Comparison of ENCODE assay signal across 8 cellular contexts in the genomic region with DNA sequence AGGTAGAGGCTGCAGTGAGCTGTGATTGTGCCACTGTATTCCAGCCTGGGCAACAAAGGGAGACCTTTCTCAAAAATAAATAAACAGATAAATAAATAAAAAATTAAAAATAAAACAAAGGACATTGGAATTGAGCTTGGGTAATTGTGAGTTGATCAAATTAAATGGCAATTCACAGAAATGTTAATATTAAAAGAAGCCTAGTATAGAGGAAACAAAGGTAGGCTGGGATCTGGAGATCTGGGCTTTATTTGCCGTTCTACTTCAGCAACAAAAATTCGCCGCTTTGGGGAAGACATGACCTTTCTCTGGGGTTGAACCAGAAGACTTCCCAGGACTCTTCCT. TPM values are rescaled to one million over a fixed set of nuclear protein-coding genes. Genes with fewer than 3 reads are reported as not detected.
DNase-seq lines count a peak whose midpoint lies in the region; ATAC-seq and TF ChIP-seq lines count a peak whose summit lies in the region.

No MANE protein-coding gene starts in this region.

- peaks cover 15% of the 10 kb centered on the region for H3K27me3 Mint-ChIP-seq in brain

- ATAC-seq in Right ventricle myocardium inferior: no peak
- no peak for ATAC-seq in aorta (ENCODE audit: low FRiP score)

- peaks cover 35% of the 10 kb centered on the region for H3K4me1 Mint-ChIP-seq in brain

- H3K4me3 ChIP-seq in left ventricle myocardium inferior (peak overlapping the region; percentile 98), mesendoderm (ENCODE audit: low read length) (no peak overlapping the region), aorta (ENCODE audit: low read length in 2 of 2) (peak overlapping the region; percentile 30 to 70)

- no peak overlapping the region for H3K4ac ChIP-seq in mesendoderm (ENCODE audit: low read depth, low read length)

- peak overlapping the region; percentile 78 for H4K8ac ChIP-seq in mesendoderm (ENCODE audit: low read depth, low read length)

- H4K5ac ChIP-seq in mesendoderm (ENCODE audit: low read length): no peak overlapping the region

- TF ChIP-seq CTCF in left ventricle myocardium inferior (IDR thresholded peaks at IDR 0.05; ENCODE audit: borderline replicate concordance) (no peak), brain (conservative IDR thresholded peaks at IDR 0.05) (peak in 1 of 2 experiments; percentile 22)

- H2BK5ac ChIP-seq in mesendoderm (ENCODE audit: low read length): no peak overlapping the region

- H3K36me3 ChIP-seq in left ventricle myocardium inferior (peaks cover 39% of the 10 kb centered on the region), mesendoderm (ENCODE audit: control insufficient read depth, insufficient read depth, low read length) (peaks cover 3% of the 10 kb centered on the region), aorta (ENCODE audit: control insufficient read depth in 1 of 2, insufficient read depth in 2 of 2, low read length in 1 of 2) (no peaks in the 10 kb centered on the region)

- peak overlapping the region; percentile 16 for H3K4me2 ChIP-seq in mesendoderm (ENCODE audit: low read length)

- H3K9me3 ChIP-seq in left ventricle myocardium inferior (replicated peaks) (no peaks in the 10 kb centered on the region), aorta (ENCODE audit: control insufficient read depth, low read length) (no peaks in the 10 kb centered on the region)

- peak overlapping the region; percentile 91 for H3K27ac ChIP-seq in left ventricle myocardium inferior (replicated peaks)
- H3K27ac ChIP-seq in mesendoderm (ENCODE audit: low read depth, low read length): no peak overlapping the region
- no peak overlapping the region for H3K27ac ChIP-seq in aorta (ENCODE audit: low read depth in 1 of 2, low read length in 2 of 2)

- H2BK15ac ChIP-seq in mesendoderm (replicated peaks; ENCODE audit: low read depth): no peak overlapping the region

- no peak overlapping the region for H3K23ac ChIP-seq in mesendoderm (ENCODE audit: low read length)

- H3K56ac ChIP-seq in mesendoderm (ENCODE audit: low read length): peak overlapping the region; percentile 100

- peak overlapping the region; percentile 99 to 100 (median 99) for H3K4me3 Mint-ChIP-seq in brain

- H3K79me1 ChIP-seq in mesendoderm (ENCODE audit: low read length): peaks cover 3% of the 10 kb centered on the region

- peak overlapping the region; percentile 98 to 100 (median 99) for H3K27ac Mint-ChIP-seq in brain

- intact Hi-C loops in left ventricle myocardium inferior (cut with micrococcal nuclease) (no loop called here), Right ventricle myocardium inferior (cut with DNase I) (loop anchor here (10.0 kb wide), 1 partner anchor 52 kb away; a partner anchor contains a TSS), aorta (cut with DNase I) (no loop called here)

- H3K79me2 ChIP-seq in mesendoderm (ENCODE audit: control insufficient read depth, insufficient read depth, low read length): no peaks in the 10 kb centered on the region

- peaks cover 22% of the 10 kb centered on the region for H3K4me1 ChIP-seq in left ventricle myocardium inferior
- H3K4me1 ChIP-seq in mesendoderm (ENCODE audit: control insufficient read depth, low read depth, low read length): peaks cover 2% of the 10 kb centered on the region
- H3K4me1 ChIP-seq in aorta (ENCODE audit: control insufficient read depth in 1 of 2, insufficient read depth in 2 of 2, low read length in 2 of 2): no peaks in the 10 kb centered on the region

- DNase-seq in left ventricle myocardium inferior (no peak), Right ventricle myocardium inferior (ENCODE audit: missing footprints) (no peak), mesendoderm (no peak), aorta (no peak), NCI-H774 (lab: John Stamatoyannopoulos, UW) (no peak), cortex of kidney (lab: John Stamatoyannopoulos, UW) (no peak), activated gamma-delta T cell treated with Interleukin-2 at 50 U/mL for 16 hours (no peak)

- peaks cover 26% of the 10 kb centered on the region for H3K36me3 Mint-ChIP-seq in brain

- no peak overlapping the region for H2BK120ac ChIP-seq in mesendoderm (ENCODE audit: low read depth, low read length)

- H3K27me3 ChIP-seq in left ventricle myocardium inferior (ENCODE audit: low read depth): no peaks in the 10 kb centered on the region
- no peaks in the 10 kb centered on the region for H3K27me3 ChIP-seq in mesendoderm (ENCODE audit: insufficient read depth, low read length, poor library complexity)
- no peaks in the 10 kb centered on the region for H3K27me3 ChIP-seq in aorta (ENCODE audit: control insufficient read depth in 1 of 2, insufficient read depth in 2 of 2, low read length in 1 of 2)

- H2AK5ac ChIP-seq in mesendoderm (ENCODE audit: low read length): no peak overlapping the region

- no peak overlapping the region for H3K18ac ChIP-seq in mesendoderm (ENCODE audit: low read length)

- H3K9ac ChIP-seq in mesendoderm (ENCODE audit: low read length): peak overlapping the region; percentile 63

- H3K9me3 Mint-ChIP-seq in brain: no peaks in the 10 kb centered on the region

- no CpG with 5 or more reads among the region's 3 CpGs for WGBS in mesendoderm (ENCODE audit: extremely low coverage, insufficient coverage, low lambda C conversion rate)
- 4% methylated on average over 3 of the region's 3 CpGs for WGBS in aorta, 2 donors

RNA-seq across cellular contexts. Expression of a gene that starts 0.3 kb away (rescaled TPM):
- total RNA-seq in left ventricle myocardium inferior (37.5 TPM), Right ventricle myocardium inferior (33.2 TPM), aorta (10 to 100 TPM; 31.2 to 33.8 TPM)
- polyA plus RNA-seq in brain (ENCODE audit: insufficient read depth, low read depth, low replicate concordance) (118 TPM), aorta (10 to 100 TPM; 45.5 to 46.8 TPM)
- polyA plus RNA-seq in mesendoderm (2013, experiment 1 of 2): 83.2 TPM
- polyA plus RNA-seq in mesendoderm (2013, experiment 2 of 2): 84.4 TPM

RNA-seq across cellular contexts. Expression of a gene that starts 7.5 kb away (rescaled TPM):
- total RNA-seq in left ventricle myocardium inferior: not detected
- total RNA-seq in Right ventricle myocardium inferior: not detected
- polyA plus RNA-seq in brain (ENCODE audit: insufficient read depth, low read depth, low replicate concordance): 0.80 TPM
- 0.28 TPM for polyA plus RNA-seq in mesendoderm (2013, experiment 1 of 2)
- polyA plus RNA-seq in mesendoderm (2013, experiment 2 of 2): 0.28 TPM
- total RNA-seq in aorta: under 1 TPM; 0.19 to 0.24 TPM
- 1 to 10 TPM in 1 of 2 donors, not detected in 1; 1.1 TPM for polyA plus RNA-seq in aorta

RNA-seq across cellular contexts. Expression of a gene that starts 11.9 kb away (rescaled TPM):
- total RNA-seq in left ventricle myocardium inferior: 37.7 TPM
- 41.3 TPM for total RNA-seq in Right ventricle myocardium inferior
- 64.8 TPM for polyA plus RNA-seq in brain (ENCODE audit: insufficient read depth, low read depth, low replicate concordance)
- 12.7 TPM for polyA plus RNA-seq in mesendoderm (2013, experiment 1 of 2)
- 12.9 TPM for polyA plus RNA-seq in mesendoderm (2013, experiment 2 of 2)
- total RNA-seq in aorta: 10 to 100 TPM; 27.1 to 77.7 TPM
- polyA plus RNA-seq in aorta: 10 to 100 TPM in 1 of 2 donors, 1 to 10 TPM in 1; 8.1 to 14.5 TPM

RNA-seq across cellular contexts. Expression of a gene that starts 25.6 kb away (rescaled TPM):
- total RNA-seq in left ventricle myocardium inferior: 71.0 TPM
- total RNA-seq in Right ventricle myocardium inferior: 72.6 TPM
- 139 TPM for polyA plus RNA-seq in brain (ENCODE audit: insufficient read depth, low read depth, low replicate concordance)
- 90.6 TPM for polyA plus RNA-seq in mesendoderm (2013, experiment 1 of 2)
- 88.1 TPM for polyA plus RNA-seq in mesendoderm (2013, experiment 2 of 2)
- total RNA-seq in aorta: 10 to 100 TPM; 31.7 to 34.8 TPM
- polyA plus RNA-seq in aorta: 100 to 1,000 TPM in 1 of 2 donors, 10 to 100 TPM in 1; 75.9 to 117 TPM

RNA-seq across cellular contexts. Expression of a gene that starts 25.7 kb away (rescaled TPM):
- total RNA-seq in left ventricle myocardium inferior: not detected
- 0.30 TPM for total RNA-seq in Right ventricle myocardium inferior
- polyA plus RNA-seq in brain (ENCODE audit: insufficient read depth, low read depth, low replicate concordance): 0.31 TPM
- polyA plus RNA-seq in mesendoderm (2013, experiment 1 of 2): not detected
- polyA plus RNA-seq in mesendoderm (2013, experiment 2 of 2): 0.01 TPM
- under 1 TPM in 1 of 2 donors, not detected in 1; 0.81 TPM for total RNA-seq in aorta
- 1 to 10 TPM in 1 of 2 donors, under 1 TPM in 1; 0.33 to 2.1 TPM for polyA plus RNA-seq in aorta
